ENCODE assay signal across 1 cellular context in genomic region chr5:149283611-149284480, GRCh38.
TF ChIP-seq lines count a peak whose summit lies in the region.

No MANE protein-coding gene starts in this region.

TF ChIP-seq in IMR-90, 13 proteins besides CTCF, POLR2A, EP300 and RAD21:
- no peak for TF ChIP-seq SMC3 (IDR thresholded peaks at IDR 0.05; ENCODE audit: low read depth, low read length)
- TF ChIP-seq CEBPB (IDR thresholded peaks at IDR 0.05; ENCODE audit: low read depth, low read length), result no peak
- no peak for TF ChIP-seq NFE2L2 (IDR thresholded peaks at IDR 0.05; ENCODE audit: low read depth, low read length)
- TF ChIP-seq, protein P1, sequence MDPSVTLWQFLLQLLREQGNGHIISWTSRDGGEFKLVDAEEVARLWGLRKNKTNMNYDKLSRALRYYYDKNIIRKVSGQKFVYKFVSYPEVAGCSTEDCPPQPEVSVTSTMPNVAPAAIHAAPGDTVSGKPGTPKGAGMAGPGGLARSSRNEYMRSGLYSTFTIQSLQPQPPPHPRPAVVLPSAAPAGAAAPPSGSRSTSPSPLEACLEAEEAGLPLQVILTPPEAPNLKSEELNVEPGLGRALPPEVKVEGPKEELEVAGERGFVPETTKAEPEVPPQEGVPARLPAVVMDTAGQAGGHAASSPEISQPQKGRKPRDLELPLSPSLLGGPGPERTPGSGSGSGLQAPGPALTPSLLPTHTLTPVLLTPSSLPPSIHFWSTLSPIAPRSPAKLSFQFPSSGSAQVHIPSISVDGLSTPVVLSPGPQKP (IDR thresholded peaks at IDR 0.05; ENCODE audit: borderline replicate concordance, low read depth, low read length), result no peak
- TF ChIP-seq RCOR1 (IDR thresholded peaks at IDR 0.05; ENCODE audit: insufficient replicate concordance, low read length), result no peak
- no peak for TF ChIP-seq MXI1 (IDR thresholded peaks at IDR 0.05; ENCODE audit: borderline replicate concordance, low read depth, low read length)
